8 cellular contexts compared by ENCODE assay signal in genomic region chr2:235493775-235494715, GRCh38. TPM values are rescaled to one million over a fixed set of nuclear protein-coding genes. Genes with fewer than 3 reads are reported as not detected.
DNase-seq lines count a peak whose midpoint lies in the region; ATAC-seq and TF ChIP-seq lines count a peak whose summit lies in the region.

Gene AGAP1 (plus strand): TSS chr2:235494043.

- CTCF ChIA-PET in Caco-2 (lab: Charles Lee): no interaction called here

- H3K4me1 Mint-ChIP-seq in Caco-2 (ENCODE audit: low read depth, unreplicated experiment): peaks cover 11% of the 10 kb centered on the region
- H3K4me1 Mint-ChIP-seq in naive thymus-derived CD8-positive, alpha-beta T cell: peaks cover 8 to 17% (median 12%) of the 10 kb centered on the region in 4 donors

- H3K27ac ChIP-seq in foreskin keratinocyte: peak within 1 kb of the TSS; percentile 85
- H3K27ac ChIP-seq in vagina: peak within 1 kb of the TSS; percentile 81

- DNase-seq in Caco-2 (peak; percentile 78 to 87), H7 (peak; percentile 96), NCI-H2196 treated with DMSO at 0.1 percent for 48 hours (lab: John Stamatoyannopoulos, UW; ENCODE audit: unreplicated experiment) (peak; percentile 75), foreskin keratinocyte (peak; percentile 30 to 58), vagina (ENCODE audit: extremely low spot score in 2 of 2) (no peak)
- DNase-seq in activated T-cell treated with anti-CD3 and anti-CD28 coated beads, Interleukin-2, amount 50 U/mL, for 48 hours: peak; percentile 38 to 47
- DNase-seq in naive thymus-derived CD8-positive, alpha-beta T cell: no peak

- peak; percentile 86 for ATAC-seq in foreskin keratinocyte
- peak in 1 of 2 donors; percentile 35 for ATAC-seq in naive thymus-derived CD8-positive, alpha-beta T cell
- no peak for ATAC-seq in GM18870 (IDR thresholded peaks at IDR 0.05; ENCODE audit: unreplicated experiment)

- H3K9me3 Mint-ChIP-seq in Caco-2 (ENCODE audit: unreplicated experiment): peaks cover 8% of the 10 kb centered on the region
- peaks cover 0 to 6% (median 0%) of the 10 kb centered on the region in 9 donors for H3K9me3 Mint-ChIP-seq in naive thymus-derived CD8-positive, alpha-beta T cell

- no peaks in the 10 kb centered on the region for H3K9me3 ChIP-seq in Caco-2
- no peaks in the 10 kb centered on the region for H3K9me3 ChIP-seq in vagina

- H3K27me3 Mint-ChIP-seq in Caco-2 (ENCODE audit: insufficient read depth, unreplicated experiment): no peaks in the 10 kb centered on the region
- H3K27me3 Mint-ChIP-seq in naive thymus-derived CD8-positive, alpha-beta T cell: peaks cover 14 to 68% (median 56%) of the 10 kb centered on the region in 5 donors

- H3K36me3 ChIP-seq in Caco-2 (ENCODE audit: control insufficient read depth, insufficient read depth, low read length) (no peaks in the 10 kb centered on the region), H7 (replicated peaks; ENCODE audit: control insufficient read depth, insufficient read depth, low read length) (no peaks in the 10 kb centered on the region), vagina (no peaks in the 10 kb centered on the region)

- intact Hi-C loops in Caco-2 (cut with micrococcal nuclease; ENCODE audit: unreplicated experiment) (no loop called here), vagina (cut with DNase I) (no loop called here)

- POLR2A ChIA-PET in Caco-2 (lab: Charles Lee): interaction anchor here (0.9 kb wide), 1 partner anchor 58 kb away, joined by 3 read pairs; no protein-coding TSS in a partner anchor
- POLR2A ChIA-PET in naive thymus-derived CD8-positive, alpha-beta T cell (lab: Charles Lee): no interaction called here

- H3K4me3 Mint-ChIP-seq in Caco-2 (ENCODE audit: unreplicated experiment): peak within 1 kb of the TSS; percentile 85
- peak within 1 kb of the TSS; percentile 68 to 91 (median 84) for H3K4me3 Mint-ChIP-seq in naive thymus-derived CD8-positive, alpha-beta T cell

- no peaks in the 10 kb centered on the region for H3K27me3 ChIP-seq in Caco-2 (replicated peaks; ENCODE audit: control insufficient read depth, insufficient read depth, low read length)
- peaks cover 13% of the 10 kb centered on the region for H3K27me3 ChIP-seq in H7 (ENCODE audit: control insufficient read depth, insufficient read depth, low read length)
- H3K27me3 ChIP-seq in foreskin keratinocyte: no peaks in the 10 kb centered on the region
- no peaks in the 10 kb centered on the region for H3K27me3 ChIP-seq in vagina

- H3K4me1 ChIP-seq in Caco-2 (no peaks in the 10 kb centered on the region; the same call in 1 of the 2 replicates), foreskin keratinocyte (no peaks in the 10 kb centered on the region), vagina (peaks cover 29% of the 10 kb centered on the region)

- no peak for TF ChIP-seq POLR2A in vagina (IDR thresholded peaks at IDR 0.05)

- peak within 1 kb of the TSS; percentile 61 for H3K27ac Mint-ChIP-seq in Caco-2 (ENCODE audit: unreplicated experiment)
- H3K27ac Mint-ChIP-seq in naive thymus-derived CD8-positive, alpha-beta T cell: no peak within 1 kb of the TSS

- H3K4me3 ChIP-seq in Caco-2 (ENCODE audit: low read depth, low read length) (peak within 1 kb of the TSS; percentile 84), H7 (ENCODE audit: insufficient read depth, low read depth, low read length) (peak within 1 kb of the TSS; percentile 66), vagina (peak within 1 kb of the TSS; percentile 56 to 80)

- H3K36me3 Mint-ChIP-seq in Caco-2 (ENCODE audit: insufficient read depth, unreplicated experiment): no peaks in the 10 kb centered on the region
- H3K36me3 Mint-ChIP-seq in naive thymus-derived CD8-positive, alpha-beta T cell: peaks cover 0 to 15% (median 6%) of the 10 kb centered on the region in 3 donors

- BruUV-seq in Caco-2 (replicated peaks; lab: Mats Ljungman, UMichigan): no TSS peak

- TF ChIP-seq CTCF in Caco-2 (IDR thresholded peaks at IDR 0.05; ENCODE audit: insufficient read depth in 1 of 2, low read depth in 1 of 2, low read length in 1 of 2, severe bottlenecking in 1 of 2, unreplicated experiment in 1 of 2) (no peak), foreskin keratinocyte (conservative IDR thresholded peaks at IDR 0.05) (no peak), vagina (IDR thresholded peaks at IDR 0.05) (no peak)

RNA-seq across cellular contexts. Expression of gene AGAP1, which starts in this region (rescaled TPM):
- total RNA-seq in Caco-2 (2022) (39.5 and 41.7 TPM in 2 replicates), foreskin keratinocyte (13.4 and 15.2 TPM in 2 replicates), vagina (21.1 TPM)
- 12.6 and 17.1 TPM in 2 replicates for total RNA-seq in H7 (2014; rRNA removed; shearing (Covaris generic))
- 5.6 and 5.8 TPM in 2 replicates for polyA plus RNA-seq in foreskin keratinocyte
- total RNA-seq in naive thymus-derived CD8-positive, alpha-beta T cell: under 1 TPM; 0.47 to 0.52 TPM
- polyA plus RNA-seq in naive thymus-derived CD8-positive, alpha-beta T cell: under 1 TPM in 2 of 3 donors, not detected in 1; 0.03 to 0.10 TPM

Comparison
In these comparisons a context has a peak if more than half of its experiments do, and no peak if none do; other contexts are left out.
1. DNase-seq: peak in Caco-2 (2 of 2), H7 (single experiment), NCI-H2196 treated with DMSO at 0.1 percent for 48 hours (single experiment), activated T-cell treated with anti-CD3 and anti-CD28 coated beads, Interleukin-2, amount 50 U/mL, for 48 hours (2 of 2) and foreskin keratinocyte (2 of 2); none in naive thymus-derived CD8-positive, alpha-beta T cell (0 of 10) and vagina (0 of 2).
2. Peak in every context shown above with its lines, with median percentiles within 50 percentile points of each other: H3K4me3 ChIP-seq.